ENCODE assay signal across 8 cellular contexts in the genomic region with DNA sequence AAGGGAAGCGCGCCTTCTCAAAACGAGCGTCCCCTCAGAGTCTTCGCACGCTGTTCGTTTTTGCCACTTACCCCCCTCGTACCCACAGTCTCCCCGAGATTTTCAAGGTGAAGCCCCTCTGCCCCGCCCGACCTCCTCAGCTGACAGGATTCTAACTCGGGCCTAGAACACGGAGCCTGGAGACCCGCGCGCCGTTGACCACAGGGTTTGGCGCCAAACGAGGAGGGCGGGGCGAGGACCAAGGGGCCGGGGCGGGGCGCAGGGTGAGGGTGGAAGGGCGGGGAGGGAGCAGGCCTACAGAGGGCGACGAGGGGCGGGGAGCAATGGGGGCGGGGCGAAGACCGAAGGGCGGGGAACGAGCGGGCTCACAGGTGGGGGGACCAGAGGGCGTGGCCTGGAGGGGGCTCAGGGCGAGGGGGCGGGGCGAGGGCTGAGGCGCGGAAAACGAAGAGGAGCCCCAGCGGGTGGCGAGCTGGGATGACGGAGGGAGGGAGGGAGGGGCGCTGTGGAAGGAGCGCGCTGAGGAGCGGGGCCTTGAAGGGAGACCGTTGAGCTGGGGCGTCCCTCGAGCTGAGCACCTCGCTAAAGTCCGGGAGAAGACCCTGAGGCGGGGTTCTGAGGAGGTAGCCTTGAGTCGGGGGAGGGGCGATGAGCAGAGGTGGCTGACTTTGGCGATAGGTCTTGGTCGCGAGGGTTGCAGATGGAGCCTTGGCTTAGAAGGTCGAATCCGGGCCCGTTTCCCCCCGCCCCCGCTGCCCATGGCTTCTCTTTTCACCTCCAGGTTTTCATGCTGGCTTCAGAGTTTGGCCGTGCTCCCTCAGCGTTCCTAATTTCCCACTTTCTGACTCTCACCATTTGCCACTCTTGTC. TPM values are rescaled to one million over a fixed set of nuclear protein-coding genes. Genes with fewer than 3 reads are reported as not detected.
DNase-seq lines count a peak whose midpoint lies in the region; ATAC-seq and TF ChIP-seq lines count a peak whose summit lies in the region.

A gene with protein sequence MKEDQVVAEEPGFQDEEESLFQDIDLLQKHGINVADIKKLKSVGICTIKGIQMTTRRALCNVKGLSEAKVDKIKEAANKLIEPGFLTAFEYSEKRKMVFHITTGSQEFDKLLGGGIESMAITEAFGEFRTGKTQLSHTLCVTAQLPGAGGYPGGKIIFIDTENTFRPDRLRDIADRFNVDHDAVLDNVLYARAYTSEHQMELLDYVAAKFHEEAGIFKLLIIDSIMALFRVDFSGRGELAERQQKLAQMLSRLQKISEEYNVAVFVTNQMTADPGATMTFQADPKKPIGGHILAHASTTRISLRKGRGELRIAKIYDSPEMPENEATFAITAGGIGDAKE (minus strand): TSS at position 212 of the 869 bp plus-strand sequence. CDS start 1,927 bp downstream, outside the sequence.

- TF ChIP-seq POLR2A in stomach (IDR thresholded peaks at IDR 0.05), result no peak

- no peaks in the 10 kb centered on the region for H3K9me3 ChIP-seq in Loucy (ENCODE audit: insufficient read depth, low read depth, low read length)
- no peaks in the 10 kb centered on the region for H3K9me3 ChIP-seq in neural progenitor cell (ENCODE audit: low read depth)
- no peaks in the 10 kb centered on the region for H3K9me3 ChIP-seq in stomach

- H3K9me2 ChIP-seq in Loucy (replicated peaks; ENCODE audit: low read depth, low read length), result no peaks in the 10 kb centered on the region

- no peaks in the 10 kb centered on the region for H3K9me3 Mint-ChIP-seq in neural progenitor cell

- H3K4me3 ChIP-seq in Loucy (ENCODE audit: low read length, poor library complexity, severe bottlenecking) (peak within 1 kb of the TSS; percentile 80), neural progenitor cell (peak within 1 kb of the TSS; percentile 62), stomach (peak within 1 kb of the TSS; percentile 61 to 74 (median 70))

- H3K4me3 Mint-ChIP-seq in neural progenitor cell, result peak within 1 kb of the TSS; percentile 91

- H3K4me1 Mint-ChIP-seq in neural progenitor cell, result peaks cover 23% of the 10 kb centered on the region

- H2AFZ ChIP-seq in Loucy (ENCODE audit: low read length), result peak within 1 kb of the TSS; percentile 97
- H2AFZ ChIP-seq in neural progenitor cell (replicated peaks), result peak within 1 kb of the TSS; percentile 65

- intact Hi-C loops in stomach (cut with DNase I; ENCODE audit: low total_unique reads), result no loop called here

- no peaks in the 10 kb centered on the region for H3K27me3 Mint-ChIP-seq in neural progenitor cell (ENCODE audit: insufficient read depth, low read depth)

- H3K4me1 ChIP-seq in Loucy (ENCODE audit: insufficient read depth, low read length, poor library complexity, severe bottlenecking) (peaks cover 16% of the 10 kb centered on the region), neural progenitor cell (peaks cover 9% of the 10 kb centered on the region), stomach (peaks cover 5 to 21% (median 18%) of the 10 kb centered on the region in 4 donors)

- DNase-seq in Ammon's horn (ENCODE audit: low spot score) (peak; percentile 92), SK-N-DZ (ENCODE audit: low spot score) (peak; percentile 80), foreskin melanocyte (peak; percentile 62), neural progenitor cell (ENCODE audit: low spot score) (peak; percentile 99), stomach (peak; percentile 95)
- DNase-seq in activated naive CD4-positive, alpha-beta T cell (lab: John Stamatoyannopoulos, UW), result peak; percentile 84 to 98 (median 96)

- WGBS in stomach, 5 donors, result 0 to 3% (median 1%) methylated on average over 52 to 65 of the region's 66 CpGs

- TF ChIP-seq CTCF in Loucy (conservative IDR thresholded peaks at IDR 0.05; ENCODE audit: low read length) (no peak), neural progenitor cell (IDR thresholded peaks at IDR 0.05) (no peak), stomach (IDR thresholded peaks at IDR 0.05) (peak in 1 of 7 experiments; percentile 15)

- no peaks in the 10 kb centered on the region for H3K36me3 Mint-ChIP-seq in neural progenitor cell

- H3K79me2 ChIP-seq in Loucy (ENCODE audit: insufficient read depth, low read length) (no peaks in the 10 kb centered on the region), neural progenitor cell (ENCODE audit: low read depth) (peaks cover 5% of the 10 kb centered on the region)

- H3F3A ChIP-seq in Loucy (ENCODE audit: low read depth) (peaks cover 6% of the 10 kb centered on the region; the same call in 1 of the 2 replicates), neural progenitor cell (ENCODE audit: low read depth) (peaks cover 31% of the 10 kb centered on the region)

- H3K4me2 ChIP-seq in Loucy (ENCODE audit: low read depth, low read length, poor library complexity, severe bottlenecking) (peak within 1 kb of the TSS; percentile 91), neural progenitor cell (peak within 1 kb of the TSS; percentile 90)

- no peaks in the 10 kb centered on the region for H3K36me3 ChIP-seq in Loucy (ENCODE audit: insufficient read depth, low read length)
- H3K36me3 ChIP-seq in neural progenitor cell, result no peaks in the 10 kb centered on the region
- H3K36me3 ChIP-seq in stomach, result no peaks in the 10 kb centered on the region

- no peaks in the 10 kb centered on the region for H4K20me1 ChIP-seq in Loucy (ENCODE audit: insufficient read depth, low read length, poor library complexity, severe bottlenecking)
- H4K20me1 ChIP-seq in neural progenitor cell (ENCODE audit: low read depth), result no peaks in the 10 kb centered on the region

- peak within 1 kb of the TSS; percentile 84 for H3K27ac Mint-ChIP-seq in neural progenitor cell

- peak; percentile 66 for ATAC-seq in GM19438 (IDR thresholded peaks at IDR 0.05; ENCODE audit: low read depth, unreplicated experiment)

- H3K9ac ChIP-seq in Loucy (ENCODE audit: low read depth, low read length, poor library complexity, severe bottlenecking), result peak within 1 kb of the TSS; percentile 85
- peak within 1 kb of the TSS; percentile 69 for H3K9ac ChIP-seq in neural progenitor cell

- H3K27me3 ChIP-seq in Loucy (ENCODE audit: insufficient read depth, low read length, poor library complexity, severe bottlenecking), result no peaks in the 10 kb centered on the region
- peaks cover 11% of the 10 kb centered on the region for H3K27me3 ChIP-seq in neural progenitor cell
- H3K27me3 ChIP-seq in stomach, result no peaks in the 10 kb centered on the region

- H3K27ac ChIP-seq in neural progenitor cell (peak within 1 kb of the TSS; percentile 10), stomach (peak within 1 kb of the TSS; percentile 58 to 88 (median 77))

- no peak for TF ChIP-seq EP300 in stomach (IDR thresholded peaks at IDR 0.05)

RNA-seq across cellular contexts. Expression of the gene that starts here (rescaled TPM):
- polyA plus RNA-seq in SK-N-DZ (2014; cell fraction: cytosol; rRNA removed), result 0.59 TPM in 1 of 2 replicates, not detected in the other
- polyA plus RNA-seq in SK-N-DZ (2014; cell fraction: nucleus; rRNA removed), result 0.10 TPM in 1 of 2 replicates, not detected in the other
- total RNA-seq in neural progenitor cell (ENCODE audit: low replicate concordance) (20.0 and 22.8 TPM in 2 replicates), stomach (10 to 100 TPM in 1 of 5 donors, not detected in 4; 10.1 TPM)
- polyA plus RNA-seq in stomach, result under 1 TPM; 0.37 to 0.46 (median 0.45) TPM

Comparison
In these comparisons a context has a peak if more than half of its experiments do, and no peak if none do; other contexts are left out.
1. Peak in every context shown above with its lines: DNase-seq, ATAC-seq, H3K4me3 ChIP-seq and H3K27ac ChIP-seq.